Comparison of ENCODE assay signal across 1 cellular context in genomic region chr3:194003128-194004057, GRCh38.
TF ChIP-seq lines count a peak whose summit lies in the region.

No MANE protein-coding gene starts in this region.

TF ChIP-seq in HCT116, 20 proteins besides CTCF, POLR2A, EP300 and RAD21 (continued from another document):
- TF ChIP-seq SRF (IDR thresholded peaks at IDR 0.05; ENCODE audit: low read depth): no peak
